Comparison of ENCODE assay signal across 9 cellular contexts in genomic region chr10:74234569-74234968, GRCh38.
DNase-seq lines count a peak whose midpoint lies in the region; ATAC-seq, FAIRE-seq and TF ChIP-seq lines count a peak whose summit lies in the region.
"Had no signal": no experiment of that assay in that cellular context is flagged by ENCODE, and none has a peak within 500 bp of the region (broad histone marks: within the 10 kb centered on the region; RNA-seq: fewer than 3 reads in every experiment).

No MANE protein-coding gene starts in this region.

- H3K9me3 Mint-ChIP-seq in H9: no peaks in the 10 kb centered on the region

- no peaks in the 10 kb centered on the region for H3K23me2 ChIP-seq in H9 (ENCODE audit: insufficient read length, low read depth, low read length, poor library complexity, severe bottlenecking)

- H2BK12ac ChIP-seq in H9 (ENCODE audit: insufficient read length, low read depth, low read length): no peak overlapping the region

- H3K36me3 ChIP-seq in K562 (ENCODE audit: control insufficient read depth, insufficient read depth, low read length): peaks cover 4% of the 10 kb centered on the region; the same call in 2 of the 3 replicates
- no peaks in the 10 kb centered on the region for H3K36me3 ChIP-seq in mucosa of descending colon (ENCODE audit: low read depth)

- H3K23ac ChIP-seq in H9 (ENCODE audit: insufficient read length, low read depth, low read length): no peak overlapping the region

- no peak overlapping the region for H3K56ac ChIP-seq in H9 (ENCODE audit: insufficient read length, low read depth, low read length)

- H4K91ac ChIP-seq in H9 (ENCODE audit: insufficient read length, low read depth, low read length): no peak overlapping the region

- no peak overlapping the region for H4K5ac ChIP-seq in H9 (ENCODE audit: insufficient read length, low read depth, low read length)

- H4K8ac ChIP-seq in H9 (replicated peaks; ENCODE audit: insufficient read length, low read depth, low read length): no peak overlapping the region

- H4K20me1 ChIP-seq in H9 (ENCODE audit: control insufficient read depth, insufficient read depth, insufficient read length) (no peaks in the 10 kb centered on the region), K562 (replicated peaks; ENCODE audit: control insufficient read depth, insufficient read depth, low read length) (no peaks in the 10 kb centered on the region)

- TF ChIP-seq CTCF in H9 (conservative IDR thresholded peaks at IDR 0.05) (peak; percentile 23; the same call in 1 of the 3 replicates), K562 (IDR thresholded peaks at IDR 0.05 in 2 of 3, conservative IDR thresholded peaks at IDR 0.05 in 1 of 3; ENCODE audit: insufficient read depth in 2 of 3, low read depth in 1 of 3, low read length in 3 of 3) (peak in 1 of 3 experiments; percentile 64; a peak in 2 of 6 replicates), mucosa of descending colon (IDR thresholded peaks at IDR 0.05) (peak; percentile 10)

- H3K27ac Mint-ChIP-seq in H9: no peak overlapping the region

- in situ Hi-C loops in K562 (cut with MboI): loop anchor here (10.0 kb wide), 1 partner anchor 350 kb away; no protein-coding TSS in a partner anchor

- H3K27me3 Mint-ChIP-seq in H9 (ENCODE audit: low read depth): no peaks in the 10 kb centered on the region

- peak; percentile 47 to 73 for TF ChIP-seq RAD21 in K562 (CRISPR knock-in tag; conservative IDR thresholded peaks at IDR 0.05 in 1 of 2, IDR thresholded peaks at IDR 0.05 in 1 of 2)

- H3K4me3 ChIP-seq in K562 (no peak overlapping the region), mucosa of descending colon (no peak overlapping the region)

- H3K14ac ChIP-seq in H9 (ENCODE audit: insufficient read depth, low read length): no peak overlapping the region

- no peaks in the 10 kb centered on the region for H3K9me1 ChIP-seq in K562 (ENCODE audit: control insufficient read depth, insufficient read depth, low read length)

- ATAC-seq in K562: no peak
- ATAC-seq in mucosa of descending colon: no peak
- no peak for ATAC-seq in GM18520 (IDR thresholded peaks at IDR 0.05; ENCODE audit: unreplicated experiment)
- ATAC-seq in HG02588 (IDR thresholded peaks at IDR 0.05; ENCODE audit: unreplicated experiment): no peak

- no peak overlapping the region for H2BK120ac ChIP-seq in H9 (ENCODE audit: low read depth, low read length, poor library complexity, severe bottlenecking)

- H3K4ac ChIP-seq in H9 (ENCODE audit: low read depth, low read length): no peak overlapping the region

- H3K27ac ChIP-seq in H9 (ENCODE audit: insufficient read length, low read depth, low read length): no peak overlapping the region
- H3K27ac ChIP-seq in K562 (ENCODE audit: extremely low read depth, low read depth, low read length): no peak overlapping the region

- H3K79me1 ChIP-seq in H9 (ENCODE audit: insufficient read depth, low read depth, low read length, poor library complexity, severe bottlenecking): no peaks in the 10 kb centered on the region

- POLR2A ChIA-PET in K562 (lab: Yijun Ruan, JAX): interaction anchor here (0.6 to 1.1 kb wide), 4 partner anchors 58 to 416 kb away, joined by 3 read pairs; no protein-coding TSS in a partner anchor

- peaks cover 3% of the 10 kb centered on the region in 2 experiments; a peak in 3 of 4 replicates for H3K4me1 Mint-ChIP-seq in H9

- H2BK5ac ChIP-seq in H9 (ENCODE audit: insufficient read length, low read length): no peak overlapping the region

- no peak for TF ChIP-seq POLR2A in K562 (conservative IDR thresholded peaks at IDR 0.05)

- H3K9ac ChIP-seq in H9 (ENCODE audit: extremely low read depth, insufficient read length, low read length) (no peak overlapping the region), K562 (ENCODE audit: insufficient read depth in 1 of 2, low read depth in 2 of 2, low read length in 2 of 2) (no peak overlapping the region)

- no peaks in the 10 kb centered on the region; the same call in 1 of the 2 replicates for H3K4me1 ChIP-seq in H9 (ENCODE audit: insufficient read depth, low read length)
- peaks cover 5 to 14% of the 10 kb centered on the region in 2 experiments; a peak in 4 of 5 replicates for H3K4me1 ChIP-seq in K562 (replicated peaks in 1 of 2; ENCODE audit: control insufficient read depth in 2 of 2, insufficient read depth in 2 of 2, low read length in 2 of 2)
- H3K4me1 ChIP-seq in mucosa of descending colon (ENCODE audit: low read depth): no peaks in the 10 kb centered on the region

- no peak overlapping the region for H3K4me3 Mint-ChIP-seq in H9

- no CpG with 5 or more reads among the region's 1 CpG for WGBS in H9 (ENCODE audit: extremely low coverage, insufficient read length, low lambda C conversion rate)
- WGBS in K562 (ENCODE audit: insufficient coverage, low coverage, missing lambda C conversion rate): 47% methylated on average over 1 of the region's 1 CpG

- no peak overlapping the region for H2BK20ac ChIP-seq in H9 (ENCODE audit: low read depth, low read length, poor library complexity, severe bottlenecking)

- no peak overlapping the region for H2BK15ac ChIP-seq in H9 (ENCODE audit: low read depth, low read length)

- H2AK5ac ChIP-seq in H9 (ENCODE audit: insufficient read length, low read length): no peak overlapping the region

- no peaks in the 10 kb centered on the region for H3K36me3 Mint-ChIP-seq in H9 (ENCODE audit: insufficient read depth in 1 of 3, low read depth in 3 of 3)

- no peaks in the 10 kb centered on the region for H3K9me3 ChIP-seq in H9 (ENCODE audit: control insufficient read depth, low read depth, low read length)
- H3K9me3 ChIP-seq in K562 (replicated peaks; ENCODE audit: control insufficient read depth, insufficient read depth, low read depth, low read length): no peaks in the 10 kb centered on the region
- H3K9me3 ChIP-seq in mucosa of descending colon: no peaks in the 10 kb centered on the region

- no peak overlapping the region for H2AFZ ChIP-seq in H9 (ENCODE audit: low read length)
- H2AFZ ChIP-seq in K562 (ENCODE audit: low read depth, low read length): no peak overlapping the region

- H3K27me3 ChIP-seq in H9 (ENCODE audit: insufficient read depth, low read length) (no peaks in the 10 kb centered on the region), K562 (ENCODE audit: control insufficient read depth in 2 of 2, insufficient read depth in 2 of 2, low read length in 2 of 2) (no peaks in the 10 kb centered on the region)

- intact Hi-C loops in K562 (cut with micrococcal nuclease) (loop anchor here (5.0 kb wide), 1 partner anchor 82 kb away; the partner anchor contains the start of genes ADK and AP3M1), mucosa of descending colon (cut with DNase I, micrococcal nuclease) (no loop called here)

- no TSS peak for BruUV-seq in K562 (replicated peaks; lab: Mats Ljungman, UMichigan)

- DNase-seq in AML-193 (lab: John Stamatoyannopoulos, UW) (peak; percentile 18 to 30), H9 (no peak), K562 (ENCODE audit: extremely low read depth in 1 of 4, low spot score in 3 of 4) (no peak), mucosa of descending colon (no peak), GOT3 (lab: John Stamatoyannopoulos, UW) (no peak), NCI-H2029 (lab: John Stamatoyannopoulos, UW) (no peak)
- DNase-seq: NCI-H187 had no signal

- no peak for TF ChIP-seq EP300 in K562 (IDR thresholded peaks at IDR 0.05; ENCODE audit: low read length)

- H3K18ac ChIP-seq in H9 (ENCODE audit: insufficient read length, low read depth, low read length): no peak overlapping the region

- H3K4me2 ChIP-seq in H9 (ENCODE audit: insufficient read depth, insufficient read length, low read length) (no peak overlapping the region), K562 (ENCODE audit: insufficient read depth, low read length) (no peak overlapping the region)

- CTCF ChIA-PET in K562 (lab: Yijun Ruan, JAX; ENCODE audit: low intra/inter-chr PET ratio): interaction anchor here (0.7 to 1.9 kb wide), 10 partner anchors 9 to 1000 kb away, joined by 3 to 12 read pairs (median 5); partner anchors contain the start of genes ADK and AP3M1

- H3K79me2 ChIP-seq in H9 (ENCODE audit: insufficient read depth, low read length) (no peaks in the 10 kb centered on the region), K562 (ENCODE audit: control insufficient read depth, insufficient read depth, low read length) (peaks cover 16% of the 10 kb centered on the region; the same call in 2 of the 3 replicates)

- no peak overlapping the region for H3T11ph ChIP-seq in H9 (ENCODE audit: low read length)

- FAIRE-seq in K562 (lab: Jason Lieb, UNC): no peak

TF ChIP-seq in K562, 482 proteins besides CTCF, POLR2A, EP300 and RAD21 (continues in another document):
- no peak for TF ChIP-seq KLF16 (IDR thresholded peaks at IDR 0.05)
- peak; percentile 44; the same call in 1 of the 2 replicates for TF ChIP-seq ZNF384 (IDR thresholded peaks at IDR 0.05; ENCODE audit: low read depth, low read length)
- TF ChIP-seq THRB (CRISPR knock-in tag; conservative IDR thresholded peaks at IDR 0.05): no peak
- TF ChIP-seq HBP1 (CRISPR knock-in tag; IDR thresholded peaks at IDR 0.05): no peak

Comparison
In these comparisons a context has a peak if more than half of its experiments do, and no peak if none do; other contexts are left out.
1. DNase-seq: peak in AML-193 (2 of 2); none in H9 (single experiment), K562 (0 of 4), mucosa of descending colon (0 of 3), GOT3 (single experiment) and NCI-H2029 (single experiment).